Comparison of ENCODE assay signal across 7 cellular contexts in the genomic region with DNA sequence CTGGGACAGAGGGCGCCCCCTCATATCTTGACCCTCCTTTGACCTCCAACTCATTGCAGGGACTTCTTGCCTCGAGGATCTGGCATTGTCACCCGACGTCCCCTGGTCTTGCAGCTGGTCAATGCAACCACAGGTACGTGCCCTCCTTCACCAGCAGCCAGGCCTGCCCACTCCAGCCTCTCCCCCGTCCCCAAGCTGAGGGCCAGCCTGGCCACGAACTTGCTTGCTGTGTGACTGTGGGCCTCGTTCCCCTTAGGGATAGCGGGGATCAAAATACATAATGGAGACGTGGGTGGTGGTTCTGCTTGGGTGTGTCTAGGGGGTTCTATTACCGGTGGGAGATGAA. TPM values are rescaled to one million over a fixed set of nuclear protein-coding genes. Genes with fewer than 3 reads are reported as not detected.
DNase-seq lines count a peak whose midpoint lies in the region; ATAC-seq and TF ChIP-seq lines count a peak whose summit lies in the region.

No MANE protein-coding gene starts in this region.

- peak overlapping the region; percentile 91 for H3K27ac Mint-ChIP-seq in activated T-helper 17 cell treated with anti-CD3 and anti-CD28 coated beads, Interleukin-2, amount 50 U/mL, for 72 hours

- H3K27me3 Mint-ChIP-seq in activated T-helper 17 cell treated with anti-CD3 and anti-CD28 coated beads, Interleukin-2, amount 50 U/mL, for 72 hours = no peaks in the 10 kb centered on the region

- peak overlapping the region; percentile 87 for H3K4me3 Mint-ChIP-seq in activated T-helper 17 cell treated with anti-CD3 and anti-CD28 coated beads, Interleukin-2, amount 50 U/mL, for 72 hours

- peaks cover 5% of the 10 kb centered on the region for H3K4me1 ChIP-seq in iPS-18a (ENCODE audit: control insufficient read depth, low read depth, low read length)

- H3K36me3 Mint-ChIP-seq in activated T-helper 17 cell treated with anti-CD3 and anti-CD28 coated beads, Interleukin-2, amount 50 U/mL, for 72 hours (ENCODE audit: low read depth) = no peaks in the 10 kb centered on the region

- ATAC-seq in activated T-helper 17 cell treated with anti-CD3 and anti-CD28 coated beads, Interleukin-2, amount 50 U/mL, for 72 hours (replicated peaks) = no peak

- H3K9ac ChIP-seq in iPS-18a (ENCODE audit: low read length) = peak overlapping the region; percentile 41

- no peaks in the 10 kb centered on the region for H3K27me3 ChIP-seq in HL-60 (ENCODE audit: insufficient read depth, poor library complexity, severe bottlenecking)
- H3K27me3 ChIP-seq in iPS-18a (ENCODE audit: control insufficient read depth, insufficient read depth, low read length) = no peaks in the 10 kb centered on the region

- TF ChIP-seq CTCF in HL-60 (IDR thresholded peaks at IDR 0.05; ENCODE audit: insufficient read depth, low read length) = no peak

- no peaks in the 10 kb centered on the region for H3K9me3 Mint-ChIP-seq in activated T-helper 17 cell treated with anti-CD3 and anti-CD28 coated beads, Interleukin-2, amount 50 U/mL, for 72 hours

- H3K4me3 ChIP-seq in HL-60 (replicated peaks; ENCODE audit: insufficient read depth, low read length) (peak overlapping the region; percentile 31), iPS-18a (ENCODE audit: low read length) (peak overlapping the region; percentile 59), skin epidermis (peak overlapping the region; percentile 2 to 36 (median 19))

- H3K36me3 ChIP-seq in iPS-18a (ENCODE audit: control insufficient read depth, low read depth, low read length) = peaks cover 11% of the 10 kb centered on the region

- H3K27ac ChIP-seq in HL-60 (replicated peaks) (peak overlapping the region; percentile 36), iPS-18a (ENCODE audit: low read length) (no peak overlapping the region), skin epidermis (peak overlapping the region in 10 of 21 experiments; percentile 4 to 47 (median 24))

- DNase-seq in HL-60 (ENCODE audit: low read depth in 1 of 2, low spot score in 1 of 2) (no peak), C1 segment of cervical spinal cord (lab: John Stamatoyannopoulos, UW) (no peak), EL (no peak), DMS53 (lab: John Stamatoyannopoulos, UW) (no peak)

- peaks cover 6% of the 10 kb centered on the region for H3K4me1 Mint-ChIP-seq in activated T-helper 17 cell treated with anti-CD3 and anti-CD28 coated beads, Interleukin-2, amount 50 U/mL, for 72 hours

- no peaks in the 10 kb centered on the region for H3K9me3 ChIP-seq in iPS-18a (ENCODE audit: control insufficient read depth, low read depth, low read length)

RNA-seq across cellular contexts. Expression of gene DNM1, which starts 15.0 kb away (rescaled TPM):
- 1 to 10 TPM in 1 of 2 donors, under 1 TPM in 1; 0.84 to 9.2 TPM for total RNA-seq in activated T-helper 17 cell treated with anti-CD3 and anti-CD28 coated beads, Interleukin-2, amount 50 U/mL, for 72 hours

RNA-seq across cellular contexts. Expression of gene CIZ1, which starts 26.8 kb away (rescaled TPM):
- 100 to 1,000 TPM; 113 to 123 TPM for total RNA-seq in activated T-helper 17 cell treated with anti-CD3 and anti-CD28 coated beads, Interleukin-2, amount 50 U/mL, for 72 hours

RNA-seq across cellular contexts. Expression of gene GOLGA2, which starts 57.7 kb away (rescaled TPM):
- total RNA-seq in activated T-helper 17 cell treated with anti-CD3 and anti-CD28 coated beads, Interleukin-2, amount 50 U/mL, for 72 hours = 10 to 100 TPM; 31.2 to 60.0 TPM

RNA-seq across cellular contexts. Expression of gene SWI5, which starts 57.9 kb away (rescaled TPM):
- 10 to 100 TPM; 12.1 to 14.9 TPM for total RNA-seq in activated T-helper 17 cell treated with anti-CD3 and anti-CD28 coated beads, Interleukin-2, amount 50 U/mL, for 72 hours

RNA-seq across cellular contexts. Expression of gene BBLN, which starts 58.1 kb away (rescaled TPM):
- total RNA-seq in activated T-helper 17 cell treated with anti-CD3 and anti-CD28 coated beads, Interleukin-2, amount 50 U/mL, for 72 hours = 10 to 100 TPM; 65.7 to 71.9 TPM
